ENCODE assay signal across 14 cellular contexts in the genomic region with DNA sequence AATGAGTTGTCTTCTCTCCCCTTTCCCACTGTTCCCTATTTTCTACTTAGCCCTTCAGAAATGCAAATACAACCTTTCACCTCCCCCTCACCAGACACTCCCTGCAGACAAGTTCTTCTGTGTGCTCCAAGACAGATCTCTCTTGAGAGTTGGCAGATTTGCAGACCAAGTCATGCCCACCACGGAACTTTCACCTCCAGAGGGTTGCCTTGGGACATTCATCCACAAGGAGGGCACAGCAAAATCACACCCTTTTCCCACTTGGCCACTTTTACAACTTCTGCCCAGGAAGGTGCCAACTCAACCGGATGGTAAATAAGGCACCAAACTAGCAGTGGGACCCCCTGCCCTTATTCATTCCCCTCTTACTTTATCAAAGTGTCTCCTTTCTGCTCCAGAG. TPM values are rescaled to one million over a fixed set of nuclear protein-coding genes. Genes with fewer than 3 reads are reported as not detected.
DNase-seq lines count a peak whose midpoint lies in the region; ATAC-seq and TF ChIP-seq lines count a peak whose summit lies in the region.
"Had no signal": no experiment of that assay in that cellular context is flagged by ENCODE, and none has a peak within 500 bp of the region (broad histone marks: within the 10 kb centered on the region; RNA-seq: fewer than 3 reads in every experiment).

No MANE protein-coding gene starts in this region.

- H3K9me3 ChIP-seq in BLaER1 treated with 17β-estradiol and CSF1 and Interleukin-3, amounts not matched to agents 10 nM and 100 nM (replicated peaks in 1 of 11), result peaks cover 0 to 7% (median 0%) of the 10 kb centered on the region in 11 experiments; a peak in 1 of 22 replicates
- H3K9me3 ChIP-seq: Caco-2 had no signal

- peak overlapping the region; percentile 2 for H2BK5ac ChIP-seq in mesendoderm (ENCODE audit: low read length)

- H3K36me3 Mint-ChIP-seq in GM23338 (ENCODE audit: low read depth), result peaks cover 4% of the 10 kb centered on the region
- H3K36me3 Mint-ChIP-seq in dendritic cell treated with granulocyte-macrophage colony-stimulating factor and Interleukin-4, amounts not matched to agents 40 ng/mL and 50 ng/mL, for 4 days (ENCODE audit: low read depth), result no peaks in the 10 kb centered on the region
- H3K36me3 Mint-ChIP-seq: CD8-positive, alpha-beta memory T cell had no signal

- H3K4ac ChIP-seq in mesendoderm (ENCODE audit: low read depth, low read length), result no peak overlapping the region

- DNase-seq in GM23338 (ENCODE audit: low spot score) (no peak), mesendoderm (no peak), medulla oblongata (ENCODE audit: extremely low spot score) (no peak), DMS153 treated with DMSO at 0.1 percent for 48 hours (lab: John Stamatoyannopoulos, UW; ENCODE audit: unreplicated experiment) (no peak), NCI-H2107 (lab: John Stamatoyannopoulos, UW) (no peak)
- DNase-seq: Caco-2; CD8-positive, alpha-beta memory T cell; DMS53; HCEC 1CT; HFFc6 had no signal

- no peaks in the 10 kb centered on the region for H3K79me1 ChIP-seq in mesendoderm (ENCODE audit: low read length)

- H3K4me1 ChIP-seq in BLaER1 treated with 17β-estradiol and CSF1 and Interleukin-3, amounts not matched to agents 10 nM and 100 nM, result peaks cover 15 to 23% (median 21%) of the 10 kb centered on the region in 10 experiments
- H3K4me1 ChIP-seq in GM23338 (ENCODE audit: insufficient read depth) (peaks cover 10% of the 10 kb centered on the region; the same call in 1 of the 2 replicates), mesendoderm (ENCODE audit: control insufficient read depth, low read depth, low read length) (peaks cover 14% of the 10 kb centered on the region)

- no peak overlapping the region for H3K27ac ChIP-seq in BLaER1 treated with 17β-estradiol and CSF1 and Interleukin-3, amounts not matched to agents 10 nM and 100 nM
- H3K27ac ChIP-seq in GM23338 (ENCODE audit: low read depth) (no peak overlapping the region), mesendoderm (ENCODE audit: low read depth, low read length) (peak overlapping the region; percentile 15)
- H3K27ac ChIP-seq: C4-2B had no signal

- H3K4me3 ChIP-seq in BLaER1 treated with 17β-estradiol and CSF1 and Interleukin-3, amounts not matched to agents 10 nM and 100 nM, result no peak overlapping the region
- H3K4me3 ChIP-seq in GM23338, result no peak overlapping the region
- no peak overlapping the region for H3K4me3 ChIP-seq in mesendoderm (ENCODE audit: low read length)

- H3K36me3 ChIP-seq in BLaER1 treated with 17β-estradiol and CSF1 and Interleukin-3, amounts not matched to agents 10 nM and 100 nM, result no peaks in the 10 kb centered on the region; a peak in 1 of 22 replicates
- no peaks in the 10 kb centered on the region for H3K36me3 ChIP-seq in GM23338 (ENCODE audit: insufficient read depth)
- H3K36me3 ChIP-seq in mesendoderm (ENCODE audit: control insufficient read depth, insufficient read depth, low read length), result no peaks in the 10 kb centered on the region

- intact Hi-C loops in dendritic cell treated with granulocyte-macrophage colony-stimulating factor and Interleukin-4, amounts not matched to agents 40 ng/mL and 50 ng/mL, for 4 days (cut with micrococcal nuclease), result no loop called here

- no peak overlapping the region for H2AK5ac ChIP-seq in mesendoderm (ENCODE audit: low read length)

- H3K9ac ChIP-seq in BLaER1 treated with 17β-estradiol and CSF1 and Interleukin-3, amounts not matched to agents 10 nM and 100 nM, result no peak overlapping the region
- H3K9ac ChIP-seq in mesendoderm (ENCODE audit: low read length), result no peak overlapping the region

- ATAC-seq in GM23338, result no peak

- H3K23ac ChIP-seq in mesendoderm (ENCODE audit: low read length), result no peak overlapping the region

- TF ChIP-seq CTCF in GM23338 (conservative IDR thresholded peaks at IDR 0.05; ENCODE audit: low read depth in 2 of 2), result no peak

- H3K18ac ChIP-seq in mesendoderm (ENCODE audit: low read length), result no peak overlapping the region

- peaks cover 28% of the 10 kb centered on the region; the same call in 2 of the 3 replicates for H3K4me1 Mint-ChIP-seq in GM23338
- peaks cover 69% of the 10 kb centered on the region for H3K4me1 Mint-ChIP-seq in dendritic cell treated with granulocyte-macrophage colony-stimulating factor and Interleukin-4, amounts not matched to agents 40 ng/mL and 50 ng/mL, for 4 days (ENCODE audit: low read depth)
- H3K4me1 Mint-ChIP-seq: B cell had no signal

- no peak overlapping the region for H3K27ac Mint-ChIP-seq in GM23338
- peak overlapping the region; percentile 89 for H3K27ac Mint-ChIP-seq in dendritic cell treated with granulocyte-macrophage colony-stimulating factor and Interleukin-4, amounts not matched to agents 40 ng/mL and 50 ng/mL, for 4 days
- H3K27ac Mint-ChIP-seq: B cell; CD8-positive, alpha-beta memory T cell; HFFc6 had no signal

- H3K9me3 Mint-ChIP-seq in GM23338, result peaks cover 8% of the 10 kb centered on the region
- H3K9me3 Mint-ChIP-seq in dendritic cell treated with granulocyte-macrophage colony-stimulating factor and Interleukin-4, amounts not matched to agents 40 ng/mL and 50 ng/mL, for 4 days, result no peaks in the 10 kb centered on the region

- peaks cover 3% of the 10 kb centered on the region; the same call in 1 of the 2 replicates for H3K9me2 ChIP-seq in GM23338 (ENCODE audit: insufficient read depth)

- H2BK15ac ChIP-seq in mesendoderm (replicated peaks; ENCODE audit: low read depth), result no peak overlapping the region

- H3F3A ChIP-seq in GM23338 (replicated peaks; ENCODE audit: low read depth), result no peaks in the 10 kb centered on the region

- no peak overlapping the region for H2AFZ ChIP-seq in GM23338

- no peak overlapping the region for H3K4me3 Mint-ChIP-seq in GM23338
- H3K4me3 Mint-ChIP-seq in dendritic cell treated with granulocyte-macrophage colony-stimulating factor and Interleukin-4, amounts not matched to agents 40 ng/mL and 50 ng/mL, for 4 days, result peak overlapping the region; percentile 63
- H3K4me3 Mint-ChIP-seq: B cell, HFFc6 had no signal

- H3K27me3 Mint-ChIP-seq in GM23338 (ENCODE audit: insufficient read depth, low read depth, poor library complexity), result peaks cover 98% of the 10 kb centered on the region
- H3K27me3 Mint-ChIP-seq in dendritic cell treated with granulocyte-macrophage colony-stimulating factor and Interleukin-4, amounts not matched to agents 40 ng/mL and 50 ng/mL, for 4 days, result peaks cover 5% of the 10 kb centered on the region

- no peak overlapping the region for H4K5ac ChIP-seq in mesendoderm (ENCODE audit: low read length)

- H2BK120ac ChIP-seq in mesendoderm (ENCODE audit: low read depth, low read length), result no peak overlapping the region

- H4K20me1 ChIP-seq in BLaER1 treated with 17β-estradiol and CSF1 and Interleukin-3, amounts not matched to agents 10 nM and 100 nM, result no peaks in the 10 kb centered on the region
- peaks cover 54% of the 10 kb centered on the region for H4K20me1 ChIP-seq in GM23338 (replicated peaks; ENCODE audit: insufficient read depth)

- WGBS in mesendoderm (ENCODE audit: extremely low coverage, insufficient coverage, low lambda C conversion rate), result no CpG with 5 or more reads among the region's 2 CpGs

- H3K27me3 ChIP-seq in BLaER1 treated with 17β-estradiol and CSF1 and Interleukin-3, amounts not matched to agents 10 nM and 100 nM, result no peaks in the 10 kb centered on the region
- H3K27me3 ChIP-seq in GM23338 (ENCODE audit: insufficient read depth) (peaks cover 98% of the 10 kb centered on the region), mesendoderm (ENCODE audit: insufficient read depth, low read length, poor library complexity) (peaks cover 11% of the 10 kb centered on the region)

- H4K8ac ChIP-seq in mesendoderm (ENCODE audit: low read depth, low read length), result no peak overlapping the region

- H3K56ac ChIP-seq in mesendoderm (ENCODE audit: low read length), result peak overlapping the region; percentile 18

- no peaks in the 10 kb centered on the region for H3K79me2 ChIP-seq in GM23338 (replicated peaks; ENCODE audit: insufficient read depth)
- no peaks in the 10 kb centered on the region for H3K79me2 ChIP-seq in mesendoderm (ENCODE audit: control insufficient read depth, insufficient read depth, low read length)

- peak overlapping the region; percentile 30 to 67 (median 62); a peak in 21 of 22 replicates for H3K4me2 ChIP-seq in BLaER1 treated with 17β-estradiol and CSF1 and Interleukin-3, amounts not matched to agents 10 nM and 100 nM
- H3K4me2 ChIP-seq in GM23338, result 0 out of 2 replicates have a peak overlapping the region, but pooled peaks have one; percentile 20
- no peak overlapping the region for H3K4me2 ChIP-seq in mesendoderm (ENCODE audit: low read length)

TF ChIP-seq in GM23338, 12 proteins besides CTCF, POLR2A, EP300 and RAD21 (continues in another document):
- TF ChIP-seq ETS1 (IDR thresholded peaks at IDR 0.05), result no peak
- TF ChIP-seq ZNF114 (CRISPR knock-in tag; IDR thresholded peaks at IDR 0.05), result no peak
- TF ChIP-seq CREB1 (CRISPR knock-in tag; IDR thresholded peaks at IDR 0.05; ENCODE audit: low read depth), result no peak
- no peak for TF ChIP-seq EZH2 (IDR thresholded peaks at IDR 0.05; ENCODE audit: low read depth, unreplicated experiment)
- no peak for TF ChIP-seq NANOG (IDR thresholded peaks at IDR 0.05; ENCODE audit: borderline replicate concordance)

RNA-seq across cellular contexts. Expression of gene SLC30A4, which starts 53.5 kb away (rescaled TPM):
- 0.04 TPM in 1 of 2 replicates, not detected in the other for total RNA-seq in GM23338 (2014; rRNA removed; shearing (Covaris generic))
- not detected in 2 replicates for polyA plus RNA-seq in GM23338 (2016; fragmentation: Nextera tagmentation; extraction: Ambion mirVana)
- 0.10 TPM for polyA plus RNA-seq in mesendoderm (2013, experiment 1 of 2)
- 0.15 TPM for polyA plus RNA-seq in mesendoderm (2013, experiment 2 of 2)
